In genomic region chr5:144024601-144025000, GRCh38 we compare ENCODE assay signal across 27 cellular contexts.
DNase-seq lines count a peak whose midpoint lies in the region; ATAC-seq, FAIRE-seq and TF ChIP-seq lines count a peak whose summit lies in the region.
"Had no signal": no experiment of that assay in that cellular context is flagged by ENCODE, and none has a peak within 500 bp of the region (broad histone marks: within the 10 kb centered on the region; RNA-seq: fewer than 3 reads in every experiment).

No MANE protein-coding gene starts in this region.

- no peaks in the 10 kb centered on the region for H3K36me3 Mint-ChIP-seq in stimulated activated effector memory CD8-positive, alpha-beta T cell treated with anti-CD3 and anti-CD28 coated beads, Interleukin-12 subunit alpha, Interleukin-12 subunit beta, amount 100 ng/mL, for 72 hours
- H3K36me3 Mint-ChIP-seq: CD4-positive, CD25-positive, alpha-beta regulatory T cell; IgD-negative memory B cell had no signal

- no peaks in the 10 kb centered on the region for H3K4me1 Mint-ChIP-seq in stimulated activated effector memory CD8-positive, alpha-beta T cell treated with anti-CD3 and anti-CD28 coated beads, Interleukin-12 subunit alpha, Interleukin-12 subunit beta, amount 100 ng/mL, for 72 hours
- H3K4me1 Mint-ChIP-seq: B cell had no signal

- ATAC-seq in foreskin keratinocyte = peak; percentile 44
- ATAC-seq in stimulated activated effector memory CD8-positive, alpha-beta T cell treated with anti-CD3 and anti-CD28 coated beads, Interleukin-12 subunit alpha, Interleukin-12 subunit beta, amount 100 ng/mL, for 72 hours = peak; percentile 34

- H3K27me3 ChIP-seq in foreskin keratinocyte = no peaks in the 10 kb centered on the region

- H3K27ac Mint-ChIP-seq in stimulated activated effector memory CD8-positive, alpha-beta T cell treated with anti-CD3 and anti-CD28 coated beads, Interleukin-12 subunit alpha, Interleukin-12 subunit beta, amount 100 ng/mL, for 72 hours = no peak overlapping the region
- H3K27ac Mint-ChIP-seq: B cell; CD4-positive, CD25-positive, alpha-beta regulatory T cell had no signal

- no peaks in the 10 kb centered on the region for H3K4me1 ChIP-seq in foreskin keratinocyte

- H3K27ac ChIP-seq in foreskin keratinocyte = no peak overlapping the region
- H3K27ac ChIP-seq: SK-N-MC had no signal

- peak; percentile 47 for DNase-seq in GM04504 (ENCODE audit: low read depth)
- peak; percentile 69 for DNase-seq in amniotic epithelial cell (ENCODE audit: low read depth)
- DNase-seq in foreskin keratinocyte = peak in 1 of 2 donors; percentile 17
- DNase-seq in stimulated activated effector memory CD8-positive, alpha-beta T cell treated with anti-CD3 and anti-CD28 coated beads, Interleukin-12 subunit alpha, Interleukin-12 subunit beta, amount 100 ng/mL, for 72 hours (ENCODE audit: low spot score in 2 of 2) = no peak
- DNase-seq in activated CD8-positive, alpha-beta memory T cell treated with anti-CD3 and anti-CD28 coated beads, Interleukin-2, amount 50 U/mL, for 48 hours = no peak
- no peak for DNase-seq in activated naive CD4-positive, alpha-beta T cell treated with anti-CD3 and anti-CD28 coated beads, Interleukin-2, amount 50 U/mL, for 16 hours
- DNase-seq in GM12892 (ENCODE audit: insufficient read length) = no peak
- DNase-seq: ACHN; CD4-positive, CD25-positive, alpha-beta regulatory T cell; COR-L47; DMS 273 treated with DMSO at 0.1 percent for 48 hours; GF-D8; Karpas-422; NCI-H1048; NCI-H1436 treated with DMSO at 0.1 percent for 48 hours; NCI-H2029; NCI-H510A; NCI-H748 treated with DMSO at 0.1 percent for 48 hours; NK-92 treated with Interleukin-12 subunit alpha and Interleukin-12 subunit beta, amount 100 ng/mL, for 24 hours; Right ventricle myocardium superior had no signal

- TF ChIP-seq POLR2A in GM12892 (IDR thresholded peaks at IDR 0.05; ENCODE audit: low read depth, low read length) = no peak

- TF ChIP-seq CTCF in foreskin keratinocyte (conservative IDR thresholded peaks at IDR 0.05) = no peak

- peaks cover 3% of the 10 kb centered on the region for H3K9me3 Mint-ChIP-seq in stimulated activated effector memory CD8-positive, alpha-beta T cell treated with anti-CD3 and anti-CD28 coated beads, Interleukin-12 subunit alpha, Interleukin-12 subunit beta, amount 100 ng/mL, for 72 hours

- H3K4me3 Mint-ChIP-seq in stimulated activated effector memory CD8-positive, alpha-beta T cell treated with anti-CD3 and anti-CD28 coated beads, Interleukin-12 subunit alpha, Interleukin-12 subunit beta, amount 100 ng/mL, for 72 hours = no peak overlapping the region
- H3K4me3 Mint-ChIP-seq: B cell; CD4-positive, CD25-positive, alpha-beta regulatory T cell; IgD-negative memory B cell had no signal

- FAIRE-seq in GM12892 (lab: Jason Lieb, UNC) = no peak
- FAIRE-seq: GM12891, GM18507, H54, HTR-8/SVneo had no signal

Comparison
In these comparisons a context has a peak if more than half of its experiments do, and no peak if none do; other contexts are left out.
1. DNase-seq: peak in GM04504 (single experiment) and amniotic epithelial cell (single experiment); none in stimulated activated effector memory CD8-positive, alpha-beta T cell treated with anti-CD3 and anti-CD28 coated beads, Interleukin-12 subunit alpha, Interleukin-12 subunit beta, amount 100 ng/mL, for 72 hours (0 of 2), activated CD8-positive, alpha-beta memory T cell treated with anti-CD3 and anti-CD28 coated beads, Interleukin-2, amount 50 U/mL, for 48 hours (single experiment), activated naive CD4-positive, alpha-beta T cell treated with anti-CD3 and anti-CD28 coated beads, Interleukin-2, amount 50 U/mL, for 16 hours (single experiment) and GM12892 (single experiment).